18 cellular contexts compared by ENCODE assay signal in the genomic region with DNA sequence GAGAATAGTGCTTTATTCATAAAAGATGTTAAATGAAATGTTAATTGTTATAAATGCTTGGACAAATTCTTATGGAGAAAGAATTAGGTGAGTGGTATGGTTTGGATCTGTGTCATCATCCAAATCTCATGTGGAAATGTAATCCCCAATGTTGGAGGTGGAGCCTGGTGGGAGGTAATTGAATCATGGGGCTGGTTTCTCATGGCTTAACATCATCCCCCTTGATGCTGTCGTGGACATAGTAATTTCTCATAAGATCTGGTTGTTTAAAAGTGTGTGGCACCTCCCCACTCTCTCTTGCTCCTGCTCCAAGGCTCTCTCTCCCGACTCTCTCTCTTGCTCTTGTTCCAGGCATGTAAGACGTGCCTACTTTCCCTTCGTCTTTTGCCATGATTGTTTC. TPM values are rescaled to one million over a fixed set of nuclear protein-coding genes. Genes with fewer than 3 reads are reported as not detected.
A peak's percentile ranks its signal among the peaks of the same experiment; 100 is the strongest.
DNase-seq lines count a peak whose midpoint lies in the region; ATAC-seq and TF ChIP-seq lines count a peak whose summit lies in the region.
"Had no signal": no experiment of that assay in that cellular context is flagged by ENCODE, and none has a peak within 500 bp of the region (broad histone marks: within the 10 kb centered on the region; RNA-seq: fewer than 3 reads in every experiment).

No MANE protein-coding gene starts in this region.

- POLR2A ChIA-PET in activated CD8-positive, alpha-beta T cell treated with anti-CD3 and anti-CD28 coated beads for 36 hours (lab: Charles Lee) = no interaction called here

- intact Hi-C loops in activated CD8-positive, alpha-beta T cell treated with anti-CD3 and anti-CD28 coated beads for 36 hours (cut with micrococcal nuclease) = no loop called here

- TF ChIP-seq CTCF in activated CD8-positive, alpha-beta T cell treated with anti-CD3 and anti-CD28 coated beads for 36 hours (IDR thresholded peaks at IDR 0.05) = no peak
- TF ChIP-seq CTCF in fibroblast of mammary gland (conservative IDR thresholded peaks at IDR 0.05; ENCODE audit: control insufficient read depth, insufficient read depth, low read depth, low read length) (no peak), coronary artery (IDR thresholded peaks at IDR 0.05) (no peak)

- H3K9me3 Mint-ChIP-seq in activated naive CD4-positive, alpha-beta T cell treated with anti-CD3 and anti-CD28 coated beads, Interleukin-2, amount 50 U/mL, for 72 hours = no peaks in the 10 kb centered on the region
- no peaks in the 10 kb centered on the region for H3K9me3 Mint-ChIP-seq in activated CD8-positive, alpha-beta T cell treated with anti-CD3 and anti-CD28 coated beads for 36 hours
- H3K9me3 Mint-ChIP-seq: GM23338 had no signal

- H3K4me3 Mint-ChIP-seq in activated CD8-positive, alpha-beta T cell treated with anti-CD3 and anti-CD28 coated beads for 36 hours = no peak overlapping the region
- H3K4me3 Mint-ChIP-seq: CD4-positive, CD25-positive, alpha-beta regulatory T cell; CD8-positive, alpha-beta memory T cell; GM23338 had no signal

- no peaks in the 10 kb centered on the region for H3K27me3 Mint-ChIP-seq in activated CD8-positive, alpha-beta T cell treated with anti-CD3 and anti-CD28 coated beads for 36 hours
- H3K27me3 Mint-ChIP-seq: CD4-positive, CD25-positive, alpha-beta regulatory T cell; CD8-positive, alpha-beta memory T cell had no signal

- H3K4me3 ChIP-seq in fibroblast of mammary gland (ENCODE audit: control insufficient read depth, low read depth, low read length) (no peak overlapping the region), coronary artery (no peak overlapping the region)
- H3K4me3 ChIP-seq: GM23338 had no signal

- H3K27ac ChIP-seq in coronary artery = no peak overlapping the region
- H3K27ac ChIP-seq: HL-60 had no signal

- CTCF ChIA-PET in activated CD8-positive, alpha-beta T cell treated with anti-CD3 and anti-CD28 coated beads for 36 hours (lab: Charles Lee) = no interaction called here

- no peaks in the 10 kb centered on the region for H3K36me3 Mint-ChIP-seq in activated naive CD4-positive, alpha-beta T cell treated with anti-CD3 and anti-CD28 coated beads, Interleukin-2, amount 50 U/mL, for 72 hours
- no peaks in the 10 kb centered on the region for H3K36me3 Mint-ChIP-seq in activated CD8-positive, alpha-beta T cell treated with anti-CD3 and anti-CD28 coated beads for 36 hours (ENCODE audit: low read depth)
- H3K36me3 Mint-ChIP-seq: CD4-positive, CD25-positive, alpha-beta regulatory T cell had no signal

- peak; percentile 61 for ATAC-seq in activated naive CD4-positive, alpha-beta T cell treated with anti-CD3 and anti-CD28 coated beads, Interleukin-2, amount 50 U/mL, for 72 hours
- no peak for ATAC-seq in activated CD8-positive, alpha-beta T cell treated with anti-CD3 and anti-CD28 coated beads for 36 hours
- ATAC-seq: GM23338 had no signal

- H3K27ac Mint-ChIP-seq in activated naive CD4-positive, alpha-beta T cell treated with anti-CD3 and anti-CD28 coated beads, Interleukin-2, amount 50 U/mL, for 72 hours = no peak overlapping the region
- H3K27ac Mint-ChIP-seq in activated CD8-positive, alpha-beta T cell treated with anti-CD3 and anti-CD28 coated beads for 36 hours = no peak overlapping the region
- H3K27ac Mint-ChIP-seq: CD4-positive, CD25-positive, alpha-beta regulatory T cell; GM23338 had no signal

- no peaks in the 10 kb centered on the region for H3K4me1 Mint-ChIP-seq in activated CD8-positive, alpha-beta T cell treated with anti-CD3 and anti-CD28 coated beads for 36 hours (ENCODE audit: low read depth)
- H3K4me1 Mint-ChIP-seq: CD4-positive, CD25-positive, alpha-beta regulatory T cell; CD8-positive, alpha-beta memory T cell; GM23338 had no signal

- DNase-seq in activated naive CD4-positive, alpha-beta T cell treated with anti-CD3 and anti-CD28 coated beads, Interleukin-2, amount 50 U/mL, for 72 hours (ENCODE audit: low spot score in 2 of 2) = no peak
- DNase-seq in activated naive CD4-positive, alpha-beta T cell treated with Interleukin-2 at 50 U/mL for 16 hours = no peak
- DNase-seq in activated CD8-positive, alpha-beta T cell treated with anti-CD3 and anti-CD28 coated beads for 36 hours = peak; percentile 3
- peak; percentile 1 for DNase-seq in fibroblast of mammary gland (ENCODE audit: low read depth)
- no peak for DNase-seq in coronary artery (ENCODE audit: low spot score)
- no peak for DNase-seq in SW 1271 (lab: John Stamatoyannopoulos, UW)
- no peak for DNase-seq in mucosa of gallbladder (ENCODE audit: low spot score)
- DNase-seq: BE2C; C1 segment of cervical spinal cord; CD4-positive, CD25-positive, alpha-beta regulatory T cell; CD8-positive, alpha-beta memory T cell; COR-L47; DMS 273 treated with DMSO at 0.1 percent for 48 hours; HCEC 1CT had no signal

RNA-seq across cellular contexts. Expression of a gene that starts 22.5 kb away (rescaled TPM):
- under 1 TPM in 1 of 2 donors, not detected in 1; 0.29 TPM for total RNA-seq in activated naive CD4-positive, alpha-beta T cell treated with anti-CD3 and anti-CD28 coated beads, Interleukin-2, amount 50 U/mL, for 72 hours
- total RNA-seq in activated CD8-positive, alpha-beta T cell treated with anti-CD3 and anti-CD28 coated beads for 36 hours = under 1 TPM; 0.36 to 0.77 TPM
- 0.43 TPM for total RNA-seq in mucosa of gallbladder
- total RNA-seq: A172; CD4-positive, CD25-positive, alpha-beta regulatory T cell; GM23338; HT1080 had no signal

Comparison
In these comparisons a context has a peak if more than half of its experiments do, and no peak if none do; other contexts are left out.
1. DNase-seq: peak in activated CD8-positive, alpha-beta T cell treated with anti-CD3 and anti-CD28 coated beads for 36 hours (single experiment) and fibroblast of mammary gland (single experiment); none in activated naive CD4-positive, alpha-beta T cell treated with anti-CD3 and anti-CD28 coated beads, Interleukin-2, amount 50 U/mL, for 72 hours (0 of 2), activated naive CD4-positive, alpha-beta T cell treated with Interleukin-2 at 50 U/mL for 16 hours (single experiment), coronary artery (single experiment), SW 1271 (0 of 2) and mucosa of gallbladder (single experiment).